17 cellular contexts compared by ENCODE assay signal in genomic region chr5:169655353-169655752, GRCh38. TPM values are rescaled to one million over a fixed set of nuclear protein-coding genes. Genes with fewer than 3 reads are reported as not detected.
A peak's percentile ranks its signal among the peaks of the same experiment; 100 is the strongest.
DNase-seq lines count a peak whose midpoint lies in the region; ATAC-seq and TF ChIP-seq lines count a peak whose summit lies in the region.
"Had no signal": no experiment of that assay in that cellular context is flagged by ENCODE, and none has a peak within 500 bp of the region (broad histone marks: within the 10 kb centered on the region; RNA-seq: fewer than 3 reads in every experiment).

No MANE protein-coding gene starts in this region.

- H3K4me3 Mint-ChIP-seq in CD14-positive monocyte, result no peak overlapping the region
- H3K4me3 Mint-ChIP-seq in CD8-positive, alpha-beta memory T cell, result peak overlapping the region in 6 of 7 donors; percentile 27 to 78 (median 42)
- peak overlapping the region; percentile 11 for H3K4me3 Mint-ChIP-seq in T-helper 2 cell treated with Interferon-gamma antibody and Interleukin-4, amounts not matched to agents 5 μg/mL and 100 μg/mL, for 36 hours
- no peak overlapping the region for H3K4me3 Mint-ChIP-seq in dendritic cell treated with granulocyte-macrophage colony-stimulating factor and Interleukin-4, amounts not matched to agents 40 ng/mL and 50 ng/mL, for 4 days

- peaks cover 70% of the 10 kb centered on the region for H3K4me1 ChIP-seq in CD8-positive, alpha-beta memory T cell (ENCODE audit: insufficient read depth, low read length)
- H3K4me1 ChIP-seq: Caco-2 had no signal

- no peaks in the 10 kb centered on the region for H3K9me3 ChIP-seq in CD8-positive, alpha-beta memory T cell (ENCODE audit: low read length)
- H3K9me3 ChIP-seq: Caco-2, left ventricle myocardium inferior, tibial nerve had no signal

- in situ Hi-C loops in ACHN (cut with HindIII; ENCODE audit: low pct_ligation_motif_present, low pct_unique_long_range_greater_than_20kb, low sequenced_read_pairs), result no loop called here

- no peak for TF ChIP-seq CTCF in CD14-positive monocyte (IDR thresholded peaks at IDR 0.05)

- peaks cover 62 to 72% of the 10 kb centered on the region in 2 donors for H3K36me3 Mint-ChIP-seq in CD14-positive monocyte
- H3K36me3 Mint-ChIP-seq in CD8-positive, alpha-beta memory T cell, result peaks cover 0 to 55% (median 7%) of the 10 kb centered on the region in 3 donors
- peaks cover 70% of the 10 kb centered on the region for H3K36me3 Mint-ChIP-seq in T-helper 2 cell treated with Interferon-gamma antibody and Interleukin-4, amounts not matched to agents 5 μg/mL and 100 μg/mL, for 36 hours (ENCODE audit: low read depth)
- H3K36me3 Mint-ChIP-seq in dendritic cell treated with granulocyte-macrophage colony-stimulating factor and Interleukin-4, amounts not matched to agents 40 ng/mL and 50 ng/mL, for 4 days (ENCODE audit: low read depth), result peaks cover 79% of the 10 kb centered on the region

- POLR2A ChIA-PET in CD8-positive, alpha-beta memory T cell (lab: Charles Lee), result interaction anchor here (1.1 kb wide), 1 partner anchor 18 kb away, joined by 3 read pairs; the partner anchor contains the start of gene DOCK2

- H3K9me3 Mint-ChIP-seq in CD14-positive monocyte, result no peaks in the 10 kb centered on the region
- no peaks in the 10 kb centered on the region for H3K9me3 Mint-ChIP-seq in CD8-positive, alpha-beta memory T cell
- no peaks in the 10 kb centered on the region for H3K9me3 Mint-ChIP-seq in T-helper 2 cell treated with Interferon-gamma antibody and Interleukin-4, amounts not matched to agents 5 μg/mL and 100 μg/mL, for 36 hours
- H3K9me3 Mint-ChIP-seq in dendritic cell treated with granulocyte-macrophage colony-stimulating factor and Interleukin-4, amounts not matched to agents 40 ng/mL and 50 ng/mL, for 4 days, result no peaks in the 10 kb centered on the region

- H3K4me3 ChIP-seq in CD8-positive, alpha-beta memory T cell (ENCODE audit: low read length), result no peak overlapping the region
- H3K4me3 ChIP-seq: GM23248, left ventricle myocardium inferior, tibial nerve had no signal

- intact Hi-C loops in CD14-positive monocyte (cut with micrococcal nuclease), result loop anchor here in 1 of 2 donors (5.0 kb wide), 1 partner anchor 73 kb away; the partner anchor contains the start of gene SPDL1
- intact Hi-C loops in dendritic cell treated with granulocyte-macrophage colony-stimulating factor and Interleukin-4, amounts not matched to agents 40 ng/mL and 50 ng/mL, for 4 days (cut with micrococcal nuclease), result no loop called here

- H3K4me1 Mint-ChIP-seq in CD14-positive monocyte, result peaks cover 64% of the 10 kb centered on the region
- peaks cover 86 to 95% (median 93%) of the 10 kb centered on the region in 3 donors for H3K4me1 Mint-ChIP-seq in CD8-positive, alpha-beta memory T cell
- peaks cover 74% of the 10 kb centered on the region for H3K4me1 Mint-ChIP-seq in T-helper 2 cell treated with Interferon-gamma antibody and Interleukin-4, amounts not matched to agents 5 μg/mL and 100 μg/mL, for 36 hours (ENCODE audit: low read depth)
- peaks cover 68% of the 10 kb centered on the region for H3K4me1 Mint-ChIP-seq in dendritic cell treated with granulocyte-macrophage colony-stimulating factor and Interleukin-4, amounts not matched to agents 40 ng/mL and 50 ng/mL, for 4 days (ENCODE audit: low read depth)

- H3K27ac ChIP-seq in CD8-positive, alpha-beta memory T cell (ENCODE audit: low read depth, low read length), result no peak overlapping the region
- H3K27ac ChIP-seq: left ventricle myocardium inferior, tibial nerve had no signal

- DNase-seq in CD14-positive monocyte (ENCODE audit: low spot score) (no peak), ACHN (no peak)
- no peak for DNase-seq in CD8-positive, alpha-beta memory T cell
- DNase-seq in T-helper 2 cell treated with Interferon-gamma antibody and Interleukin-4, amounts not matched to agents 5 μg/mL and 100 μg/mL, for 36 hours (ENCODE audit: low spot score), result no peak
- DNase-seq: activated gamma-delta T cell, Caco-2, EL, head of caudate nucleus, left ventricle myocardium inferior, NCI-H2107, NCI-H510A, right cardiac atrium had no signal

- CTCF ChIA-PET in CD8-positive, alpha-beta memory T cell (lab: Charles Lee), result no interaction called here

- no peaks in the 10 kb centered on the region for H3K27me3 ChIP-seq in CD8-positive, alpha-beta memory T cell (ENCODE audit: insufficient read depth, low read length, poor library complexity, severe bottlenecking)
- H3K27me3 ChIP-seq: tibial nerve had no signal

- no peaks in the 10 kb centered on the region for H3K27me3 Mint-ChIP-seq in CD14-positive monocyte (ENCODE audit: low read depth in 3 of 3)
- H3K27me3 Mint-ChIP-seq in CD8-positive, alpha-beta memory T cell, result no peaks in the 10 kb centered on the region
- no peaks in the 10 kb centered on the region for H3K27me3 Mint-ChIP-seq in T-helper 2 cell treated with Interferon-gamma antibody and Interleukin-4, amounts not matched to agents 5 μg/mL and 100 μg/mL, for 36 hours (ENCODE audit: low read depth)
- no peaks in the 10 kb centered on the region for H3K27me3 Mint-ChIP-seq in dendritic cell treated with granulocyte-macrophage colony-stimulating factor and Interleukin-4, amounts not matched to agents 40 ng/mL and 50 ng/mL, for 4 days

- H3K36me3 ChIP-seq in CD8-positive, alpha-beta memory T cell (ENCODE audit: insufficient read depth, low read length), result peaks cover 16% of the 10 kb centered on the region
- H3K36me3 ChIP-seq: left ventricle myocardium inferior, tibial nerve had no signal

- ATAC-seq in HG02970 (IDR thresholded peaks at IDR 0.05; ENCODE audit: low FRiP score, unreplicated experiment), result no peak
- ATAC-seq in GM19324 (IDR thresholded peaks at IDR 0.05; ENCODE audit: low FRiP score, unreplicated experiment), result no peak
- ATAC-seq: right cardiac atrium had no signal

- peak overlapping the region; percentile 86 to 97 (median 93) for H3K27ac Mint-ChIP-seq in CD14-positive monocyte
- peak overlapping the region; percentile 81 to 94 (median 90) for H3K27ac Mint-ChIP-seq in CD8-positive, alpha-beta memory T cell
- H3K27ac Mint-ChIP-seq in T-helper 2 cell treated with Interferon-gamma antibody and Interleukin-4, amounts not matched to agents 5 μg/mL and 100 μg/mL, for 36 hours, result peak overlapping the region; percentile 65
- peak overlapping the region; percentile 60 for H3K27ac Mint-ChIP-seq in dendritic cell treated with granulocyte-macrophage colony-stimulating factor and Interleukin-4, amounts not matched to agents 40 ng/mL and 50 ng/mL, for 4 days

RNA-seq across cellular contexts. Expression of gene DOCK2, which starts 18.3 kb away (rescaled TPM):
- polyA plus RNA-seq in CD14-positive monocyte, result 100 to 1,000 TPM in 1 of 2 donors, 10 to 100 TPM in 1; 57.5 to 115 TPM
- 100 to 1,000 TPM; 155 to 157 TPM for total RNA-seq in CD8-positive, alpha-beta memory T cell
- 102 TPM for polyA plus RNA-seq in CD8-positive, alpha-beta memory T cell

Comparison
In these comparisons a context has a peak if more than half of its experiments do, and no peak if none do; other contexts are left out.
1. H3K4me3 Mint-ChIP-seq: peak in CD8-positive, alpha-beta memory T cell (6 of 7) and T-helper 2 cell treated with Interferon-gamma antibody and Interleukin-4, amounts not matched to agents 5 μg/mL and 100 μg/mL, for 36 hours (single experiment); none in CD14-positive monocyte (0 of 2) and dendritic cell treated with granulocyte-macrophage colony-stimulating factor and Interleukin-4, amounts not matched to agents 40 ng/mL and 50 ng/mL, for 4 days (single experiment).
2. Peak in every context shown above with its lines, with median percentiles within 50 percentile points of each other: H3K27ac Mint-ChIP-seq.